Comparison of ENCODE assay signal across 24 cellular contexts in the genomic region with DNA sequence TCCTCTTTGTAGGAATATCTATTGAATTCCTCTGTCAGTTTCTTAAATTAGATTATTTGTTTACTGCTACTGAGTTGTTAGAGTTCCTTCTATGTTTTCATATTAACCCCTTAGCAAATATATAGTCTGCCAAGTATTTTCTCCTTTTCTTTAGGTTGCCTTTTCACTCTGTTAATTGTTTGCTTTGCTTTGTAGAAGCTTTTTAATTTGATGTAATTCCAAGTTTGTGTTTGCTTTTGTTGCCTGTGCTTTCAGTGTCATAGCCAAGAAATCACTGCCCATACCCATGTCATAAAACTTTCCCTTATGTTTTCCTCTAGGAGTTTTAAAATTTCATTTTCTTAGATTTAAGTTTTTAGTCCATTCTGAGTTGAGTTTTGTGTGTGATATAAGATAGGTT.
"Had no signal": no experiment of that assay in that cellular context is flagged by ENCODE, and none has a peak within 500 bp of the region (broad histone marks: within the 10 kb centered on the region; RNA-seq: fewer than 3 reads in every experiment).

No MANE protein-coding gene starts in this region.

- H3K4me3 ChIP-seq: K562, SJCRH30 had no signal

- H3K27me3 ChIP-seq: SJCRH30 had no signal

- H3K36me3 ChIP-seq: SJCRH30 had no signal

- H3K9me3 ChIP-seq: SJCRH30 had no signal

- ATAC-seq: K562, Panc1, SK-N-SH treated with all-trans-retinoic acid at 6 μM for 48 hours had no signal

- H3K4me2 ChIP-seq: KMS-11 had no signal

- FAIRE-seq: HTR-8/SVneo had no signal

- H3K9ac ChIP-seq: KMS-11 had no signal

- H3K27ac ChIP-seq: HL-60, KMS-11, RWPE1, SJCRH30 had no signal

- DNase-seq: Kasumi-1, MV-4-11, NCI-H1048, NCI-H1105, NCI-H1417 treated with DMSO at 0.1 percent for 48 hours, NCI-H146, NCI-H1694 treated with DMSO at 0.1 percent for 48 hours, NCI-H1930, NCI-H2081, NCI-H2107, NCI-H2227 treated with DMSO at 0.1 percent for 48 hours, NCI-H524, NCI-H526 treated with DMSO at 0.1 percent for 48 hours, NCI-H82, SHP77 treated with DMSO at 0.1 percent for 48 hours, SJCRH30, T-helper 1 cell had no signal
